In the genomic region with DNA sequence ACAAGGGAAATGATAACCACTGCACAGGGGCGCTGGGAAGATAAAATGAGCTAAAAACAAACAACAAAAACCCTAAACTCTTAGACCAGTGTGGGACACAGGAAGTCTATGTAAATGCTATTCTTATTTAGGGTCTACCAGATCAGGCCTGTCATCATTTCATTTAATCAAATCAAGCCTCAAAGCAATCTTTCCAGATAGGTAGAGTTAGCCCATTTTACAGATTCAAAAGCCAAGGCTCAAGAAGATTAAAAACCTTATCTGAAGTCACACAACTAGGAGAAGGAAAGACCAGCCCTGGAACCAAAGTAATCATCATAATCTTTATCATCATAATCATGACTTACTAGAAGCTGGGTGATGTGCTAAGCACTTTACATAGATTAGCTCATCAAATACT, we compare ENCODE assay signal across 20 cellular contexts. TPM values are rescaled to one million over a fixed set of nuclear protein-coding genes. Genes with fewer than 3 reads are reported as not detected.
DNase-seq lines count a peak whose midpoint lies in the region; ATAC-seq and TF ChIP-seq lines count a peak whose summit lies in the region.
"Had no signal": no experiment of that assay in that cellular context is flagged by ENCODE, and none has a peak within 500 bp of the region (broad histone marks: within the 10 kb centered on the region; RNA-seq: fewer than 3 reads in every experiment).

No MANE protein-coding gene starts in this region.

- POLR2A ChIA-PET in CD8-positive, alpha-beta T cell (lab: Charles Lee), result interaction anchor here (0.7 kb wide), 1 partner anchor 140 kb away, joined by 3 read pairs; no protein-coding TSS in a partner anchor
- POLR2A ChIA-PET in T-cell (lab: Charles Lee) (interaction anchor here in 1 of 2 donors (0.6 kb wide), 1 partner anchor 117 kb away, joined by 10 read pairs; no protein-coding TSS in a partner anchor), PC-3 (lab: Charles Lee; ENCODE audit: unreplicated experiment) (no interaction called here)
- POLR2A ChIA-PET in naive thymus-derived CD4-positive, alpha-beta T cell (lab: Charles Lee), result no interaction called here

- no peaks in the 10 kb centered on the region for H3K9me3 ChIP-seq in CD8-positive, alpha-beta T cell (ENCODE audit: low read length)
- H3K9me3 ChIP-seq in right cardiac atrium (ENCODE audit: control insufficient read depth, low read length), result no peaks in the 10 kb centered on the region
- H3K9me3 ChIP-seq in stomach, result no peaks in the 10 kb centered on the region
- no peaks in the 10 kb centered on the region for H3K9me3 ChIP-seq in naive thymus-derived CD4-positive, alpha-beta T cell (ENCODE audit: control insufficient read depth in 2 of 3, low read length in 3 of 3)
- H3K9me3 ChIP-seq in PC-3 (ENCODE audit: low read length), result no peaks in the 10 kb centered on the region

- H3K9me2 ChIP-seq in PC-3 (replicated peaks; ENCODE audit: low read length), result no peaks in the 10 kb centered on the region

- intact Hi-C loops in CD8-positive, alpha-beta T cell (cut with DNase I, micrococcal nuclease), result loop anchor here in 1 of 2 experiments (10.0 kb wide), 2 partner anchors 339 to 449 kb away; a partner anchor contains a TSS
- intact Hi-C loops in right cardiac atrium (cut with DNase I) (no loop called here), stomach (cut with DNase I; ENCODE audit: low total_unique reads) (no loop called here), PC-3 (cut with micrococcal nuclease) (no loop called here)
- intact Hi-C loops in naive thymus-derived CD4-positive, alpha-beta T cell (cut with micrococcal nuclease), result no loop called here

- H4K20me1 ChIP-seq in PC-3 (ENCODE audit: low read length), result no peaks in the 10 kb centered on the region

- no peak overlapping the region for H3K9ac ChIP-seq in PC-3 (ENCODE audit: low read length)
- H3K9ac ChIP-seq: BLaER1 had no signal

- no peak for DNase-seq in CD8-positive, alpha-beta T cell
- DNase-seq in T-cell (no peak), right cardiac atrium (no peak), stomach (no peak), GOT3 (lab: John Stamatoyannopoulos, UW) (no peak), PC-3 (no peak)
- DNase-seq in naive thymus-derived CD4-positive, alpha-beta T cell, result no peak
- DNase-seq: activated CD4-positive, alpha-beta T cell treated with anti-CD3 and anti-CD28 coated beads, Interleukin-2, amount 50 U/mL, for 48 hours; activated naive CD8-positive, alpha-beta T cell treated with anti-CD3 and anti-CD28 coated beads, Interleukin-2, amount 10 ng/mL, durations not matched to agents 7 days and 5 days; activated T-cell treated with anti-CD3 and anti-CD28 coated beads, Interleukin-2, amount 50 U/mL, for 24 hours; islet precursor cell; KG1; NCI-H1092 treated with DMSO at 0.1 percent for 48 hours; NCI-H748 treated with DMSO at 0.1 percent for 48 hours; stimulated activated CD4-positive, alpha-beta T cell treated with anti-CD3 and anti-CD28 coated beads, Interleukin-2, amount 100 ng/mL, for 48 hours had no signal

- peak overlapping the region; percentile 3 for H3K27ac Mint-ChIP-seq in CD8-positive, alpha-beta T cell
- peak overlapping the region; percentile 17 to 29 for H3K27ac Mint-ChIP-seq in T-cell
- H3K27ac Mint-ChIP-seq in naive thymus-derived CD4-positive, alpha-beta T cell, result peak overlapping the region in 1 of 9 donors; percentile 6
- H3K27ac Mint-ChIP-seq: activated naive CD8-positive, alpha-beta T cell treated with anti-CD3 and anti-CD28 coated beads, Interleukin-2, amount 10 ng/mL, durations not matched to agents 7 days and 5 days; activated T-cell treated with anti-CD3 and anti-CD28 coated beads, Interleukin-2, amount 50 U/mL, for 24 hours had no signal

- TF ChIP-seq EP300 in stomach (IDR thresholded peaks at IDR 0.05), result no peak

- no peak for ATAC-seq in CD8-positive, alpha-beta T cell
- ATAC-seq in T-cell (replicated peaks in 1 of 4) (no peak), right cardiac atrium (no peak), PC-3 (no peak)
- no peak for ATAC-seq in naive thymus-derived CD4-positive, alpha-beta T cell
- no peak for ATAC-seq in activated CD4-positive, CD25-positive, alpha-beta regulatory T cell treated with anti-CD3 and anti-CD28 coated beads, Interleukin-2, amount 50 U/mL, for 24 hours
- ATAC-seq: Panc1, SK-N-SH treated with all-trans-retinoic acid at 6 μM for 48 hours had no signal

- H2AFZ ChIP-seq in PC-3 (ENCODE audit: low read length), result no peak overlapping the region
- H2AFZ ChIP-seq: hepatocyte had no signal

- TF ChIP-seq POLR2A in stomach (IDR thresholded peaks at IDR 0.05), result no peak

- no peak overlapping the region for H3K4me2 ChIP-seq in PC-3 (ENCODE audit: low read length)

- no peaks in the 10 kb centered on the region for H3K9me3 Mint-ChIP-seq in CD8-positive, alpha-beta T cell
- H3K9me3 Mint-ChIP-seq in T-cell, result no peaks in the 10 kb centered on the region
- H3K9me3 Mint-ChIP-seq in naive thymus-derived CD4-positive, alpha-beta T cell, result peaks cover 0 to 3% (median 0%) of the 10 kb centered on the region in 11 donors
- H3K9me3 Mint-ChIP-seq: activated naive CD8-positive, alpha-beta T cell treated with anti-CD3 and anti-CD28 coated beads, Interleukin-2, amount 10 ng/mL, durations not matched to agents 7 days and 5 days; activated T-cell treated with anti-CD3 and anti-CD28 coated beads, Interleukin-2, amount 50 U/mL, for 24 hours had no signal

- no TSS peak for BruUV-seq in PC-3 (replicated peaks; lab: Mats Ljungman, UMichigan)

- no peaks in the 10 kb centered on the region for H3F3A ChIP-seq in PC-3 (ENCODE audit: low read length, unreplicated experiment)

- no peaks in the 10 kb centered on the region for H3K36me3 ChIP-seq in CD8-positive, alpha-beta T cell (ENCODE audit: insufficient read depth, low read length)
- H3K36me3 ChIP-seq in stomach (no peaks in the 10 kb centered on the region), PC-3 (ENCODE audit: low read depth, low read length) (no peaks in the 10 kb centered on the region)
- peaks cover 0 to 3% (median 0%) of the 10 kb centered on the region in 3 experiments for H3K36me3 ChIP-seq in naive thymus-derived CD4-positive, alpha-beta T cell (ENCODE audit: control insufficient read depth in 2 of 3, insufficient read depth in 3 of 3, low read length in 3 of 3)

- TF ChIP-seq CTCF in CD8-positive, alpha-beta T cell (IDR thresholded peaks at IDR 0.05), result no peak
- no peak for TF ChIP-seq CTCF in stomach (IDR thresholded peaks at IDR 0.05)
- no peak for TF ChIP-seq CTCF in PC-3 (conservative IDR thresholded peaks at IDR 0.05; ENCODE audit: low read depth, low read length)

- no peaks in the 10 kb centered on the region for H3K27me3 Mint-ChIP-seq in CD8-positive, alpha-beta T cell (ENCODE audit: low read depth)
- H3K27me3 Mint-ChIP-seq in T-cell, result no peaks in the 10 kb centered on the region
- no peaks in the 10 kb centered on the region for H3K27me3 Mint-ChIP-seq in naive thymus-derived CD4-positive, alpha-beta T cell
- H3K27me3 Mint-ChIP-seq: activated naive CD8-positive, alpha-beta T cell treated with anti-CD3 and anti-CD28 coated beads, Interleukin-2, amount 10 ng/mL, durations not matched to agents 7 days and 5 days; activated T-cell treated with anti-CD3 and anti-CD28 coated beads, Interleukin-2, amount 50 U/mL, for 24 hours had no signal

- H3K27ac ChIP-seq in CD8-positive, alpha-beta T cell (ENCODE audit: low read depth, low read length), result no peak overlapping the region
- H3K27ac ChIP-seq in right cardiac atrium (ENCODE audit: low read length), result peak overlapping the region; percentile 49
- H3K27ac ChIP-seq in stomach, result peak overlapping the region in 4 of 5 donors; percentile 43 to 91 (median 84)
- H3K27ac ChIP-seq in naive thymus-derived CD4-positive, alpha-beta T cell (ENCODE audit: low read depth, low read length), result no peak overlapping the region
- no peak overlapping the region for H3K27ac ChIP-seq in PC-3 (ENCODE audit: low read length)
- H3K27ac ChIP-seq: BLaER1 had no signal

- peaks cover 23% of the 10 kb centered on the region for H3K36me3 Mint-ChIP-seq in CD8-positive, alpha-beta T cell
- H3K36me3 Mint-ChIP-seq in T-cell, result peaks cover 35% of the 10 kb centered on the region
- peaks cover 0 to 38% (median 7%) of the 10 kb centered on the region in 5 donors for H3K36me3 Mint-ChIP-seq in naive thymus-derived CD4-positive, alpha-beta T cell

- no peak overlapping the region for H3K4me3 ChIP-seq in CD8-positive, alpha-beta T cell (ENCODE audit: low read depth, low read length)
- H3K4me3 ChIP-seq in right cardiac atrium (ENCODE audit: low read length), result no peak overlapping the region
- no peak overlapping the region for H3K4me3 ChIP-seq in stomach
- H3K4me3 ChIP-seq in naive thymus-derived CD4-positive, alpha-beta T cell (ENCODE audit: low read length), result no peak overlapping the region
- H3K4me3 ChIP-seq in PC-3 (ENCODE audit: low read length), result no peak overlapping the region
- H3K4me3 ChIP-seq: BLaER1, hepatocyte had no signal

- peaks cover 26% of the 10 kb centered on the region for H3K4me1 ChIP-seq in CD8-positive, alpha-beta T cell (ENCODE audit: insufficient read depth, low read length)
- H3K4me1 ChIP-seq in right cardiac atrium (ENCODE audit: control insufficient read depth, insufficient read depth, low read length), result peaks cover 45% of the 10 kb centered on the region
- peaks cover 66 to 95% (median 81%) of the 10 kb centered on the region in 4 donors for H3K4me1 ChIP-seq in stomach
- peaks cover 21 to 23% of the 10 kb centered on the region in 2 donors for H3K4me1 ChIP-seq in naive thymus-derived CD4-positive, alpha-beta T cell (ENCODE audit: control insufficient read depth in 2 of 2, insufficient read depth in 2 of 2, low read length in 2 of 2)
- peaks cover 10% of the 10 kb centered on the region; the same call in 1 of the 2 replicates for H3K4me1 ChIP-seq in PC-3 (ENCODE audit: insufficient read depth, low read length)

- 84% methylated on average over 1 of the region's 1 CpG for WGBS in right cardiac atrium
- 78 to 98% (median 81%) methylated on average over 1 of the region's 1 CpG for WGBS in stomach, 5 donors

- H3K27me3 ChIP-seq in CD8-positive, alpha-beta T cell (ENCODE audit: insufficient read depth, low read length), result no peaks in the 10 kb centered on the region
- no peaks in the 10 kb centered on the region for H3K27me3 ChIP-seq in right cardiac atrium (ENCODE audit: control insufficient read depth, insufficient read depth)
- no peaks in the 10 kb centered on the region for H3K27me3 ChIP-seq in stomach
- no peaks in the 10 kb centered on the region for H3K27me3 ChIP-seq in naive thymus-derived CD4-positive, alpha-beta T cell (ENCODE audit: control insufficient read depth in 2 of 2, insufficient read depth in 2 of 2, low read length in 2 of 2)
- H3K27me3 ChIP-seq in PC-3 (ENCODE audit: low read length), result no peaks in the 10 kb centered on the region
- H3K27me3 ChIP-seq: BLaER1, hepatocyte had no signal

- peaks cover 86% of the 10 kb centered on the region for H3K4me1 Mint-ChIP-seq in CD8-positive, alpha-beta T cell (ENCODE audit: low read depth)
- peaks cover 86 to 90% (median 89%) of the 10 kb centered on the region in 3 donors for H3K4me1 Mint-ChIP-seq in T-cell
- peaks cover 37 to 90% (median 81%) of the 10 kb centered on the region in 7 donors for H3K4me1 Mint-ChIP-seq in naive thymus-derived CD4-positive, alpha-beta T cell

- H3K4me3 Mint-ChIP-seq in CD8-positive, alpha-beta T cell, result no peak overlapping the region
- H3K4me3 Mint-ChIP-seq in T-cell, result no peak overlapping the region
- no peak overlapping the region for H3K4me3 Mint-ChIP-seq in naive thymus-derived CD4-positive, alpha-beta T cell
- H3K4me3 Mint-ChIP-seq: activated naive CD8-positive, alpha-beta T cell treated with anti-CD3 and anti-CD28 coated beads, Interleukin-2, amount 10 ng/mL, durations not matched to agents 7 days and 5 days; activated T-cell treated with anti-CD3 and anti-CD28 coated beads, Interleukin-2, amount 50 U/mL, for 24 hours had no signal

- H3K79me2 ChIP-seq in PC-3 (ENCODE audit: low read length), result peaks cover 44% of the 10 kb centered on the region

- CTCF ChIA-PET in CD8-positive, alpha-beta T cell (lab: Charles Lee), result no interaction called here
- CTCF ChIA-PET in T-cell (lab: Charles Lee) (no interaction called here), PC-3 (lab: Charles Lee) (interaction anchor here (0.6 kb wide), 1 partner anchor 1166 kb away, joined by 4 read pairs; no protein-coding TSS in a partner anchor)
- CTCF ChIA-PET in naive thymus-derived CD4-positive, alpha-beta T cell (lab: Charles Lee), result no interaction called here

RNA-seq across cellular contexts. Expression of a gene that starts 4.7 kb away (rescaled TPM):
- total RNA-seq in CD8-positive, alpha-beta T cell, result 10 to 100 TPM in 1 of 2 experiments, 1 to 10 TPM in 1; 8.4 to 11.1 TPM
- total RNA-seq in T-cell (10 to 100 TPM; 15.6 to 24.6 (median 19.4) TPM), right cardiac atrium (10 to 100 TPM; 11.5 to 15.5 (median 12.2) TPM), stomach (10 to 100 TPM in 2 of 5 donors, 1 to 10 TPM in 3; 2.3 to 18.3 (median 7.0) TPM), PC-3 (2014; rRNA removed) (4.6 and 5.9 TPM in 2 replicates)
- polyA plus RNA-seq in right cardiac atrium (8.6 TPM), stomach (1 to 10 TPM; 4.2 to 6.0 (median 4.7) TPM)
- 10 to 100 TPM; 17.3 to 24.6 (median 19.2) TPM for total RNA-seq in naive thymus-derived CD4-positive, alpha-beta T cell
- 1 to 10 TPM; 6.1 to 6.5 TPM for polyA plus RNA-seq in naive thymus-derived CD4-positive, alpha-beta T cell

RNA-seq across cellular contexts. Expression of a gene that starts 30.7 kb away (rescaled TPM):
- 1 to 10 TPM; 5.9 to 6.1 TPM for total RNA-seq in CD8-positive, alpha-beta T cell
- total RNA-seq in T-cell (10 to 100 TPM in 4 of 5 donors, 1 to 10 TPM in 1; 7.4 to 14.1 (median 12.5) TPM), right cardiac atrium (10 to 100 TPM; 21.2 to 25.1 (median 22.2) TPM), stomach (10 to 100 TPM in 2 of 5 donors, 1 to 10 TPM in 2, not detected in 1; 2.9 to 25.7 (median 11.8) TPM), PC-3 (2014; rRNA removed) (64.1 and 67.6 TPM in 2 replicates)
- polyA plus RNA-seq in right cardiac atrium (41.0 TPM), stomach (10 to 100 TPM; 49.2 to 56.5 (median 53.6) TPM)
- 10 to 100 TPM in 4 of 5 experiments, 1 to 10 TPM in 1; 9.5 to 39.2 (median 10.8) TPM for total RNA-seq in naive thymus-derived CD4-positive, alpha-beta T cell
- polyA plus RNA-seq in naive thymus-derived CD4-positive, alpha-beta T cell, result 10 to 100 TPM; 18.9 to 30.0 TPM

Comparison
In these comparisons a context has a peak if more than half of its experiments do, and no peak if none do; other contexts are left out.
1. H3K27ac ChIP-seq: peak in right cardiac atrium (single experiment) and stomach (4 of 5); none in CD8-positive, alpha-beta T cell (single experiment), naive thymus-derived CD4-positive, alpha-beta T cell (single experiment) and PC-3 (single experiment).